9 cellular contexts compared by ENCODE assay signal in the genomic region with DNA sequence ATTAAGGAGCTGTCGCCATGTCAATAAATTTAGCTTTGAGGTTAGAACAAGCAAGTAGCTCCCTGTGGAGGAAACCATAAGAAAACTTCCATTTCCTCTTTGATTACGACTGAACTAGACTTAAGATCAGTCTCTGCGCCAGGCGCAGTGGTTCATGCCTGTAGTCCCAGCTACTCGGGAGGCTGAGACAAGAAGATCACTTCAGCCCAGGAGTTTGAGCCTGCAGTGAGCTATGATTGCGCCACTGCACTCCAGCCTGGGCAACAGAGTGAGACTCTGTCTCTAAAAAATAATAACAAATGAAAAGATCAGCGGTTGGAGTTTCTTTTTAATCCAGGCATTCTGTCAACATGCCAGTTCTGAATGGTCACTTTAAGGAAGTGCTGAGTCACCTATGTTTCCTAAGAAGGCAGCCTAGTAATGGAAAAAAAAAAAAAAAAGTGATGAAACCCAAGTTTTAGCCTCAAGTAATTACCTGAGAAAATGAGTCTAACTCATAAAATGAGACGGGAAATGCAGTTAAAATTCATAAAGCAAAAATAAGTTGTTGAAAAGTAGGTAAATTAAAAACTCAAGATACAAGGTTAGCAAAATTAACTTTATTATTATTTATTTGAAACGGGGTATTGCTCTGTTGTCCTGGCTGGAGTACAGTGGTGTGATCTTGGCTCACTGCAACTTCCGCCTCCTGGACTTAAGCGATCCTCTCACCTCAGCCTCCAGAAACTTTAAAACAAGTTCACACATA. TPM values are rescaled to one million over a fixed set of nuclear protein-coding genes. Genes with fewer than 3 reads are reported as not detected.
DNase-seq lines count a peak whose midpoint lies in the region; ATAC-seq and TF ChIP-seq lines count a peak whose summit lies in the region.
"Had no signal": no experiment of that assay in that cellular context is flagged by ENCODE, and none has a peak within 500 bp of the region (broad histone marks: within the 10 kb centered on the region; RNA-seq: fewer than 3 reads in every experiment).

No MANE protein-coding gene starts in this region.

- H4K20me1 ChIP-seq in BLaER1: no peaks in the 10 kb centered on the region

- TF ChIP-seq EP300 in Ishikawa (IDR thresholded peaks at IDR 0.05; ENCODE audit: borderline replicate concordance): no peak

- no peak for ATAC-seq in HG03565 (IDR thresholded peaks at IDR 0.05; ENCODE audit: unreplicated experiment)
- no peak for ATAC-seq in GM19351 (IDR thresholded peaks at IDR 0.05; ENCODE audit: unreplicated experiment)

- H3K4me1 ChIP-seq in BLaER1: peaks cover 34% of the 10 kb centered on the region

- no peak for TF ChIP-seq RAD21 in Ishikawa (IDR thresholded peaks at IDR 0.05; ENCODE audit: low read depth)

- H3K27me3 ChIP-seq in BLaER1: no peaks in the 10 kb centered on the region
- H3K27me3 ChIP-seq: cardiac muscle cell had no signal

- H3K4me3 ChIP-seq in BLaER1 (peak overlapping the region; percentile 17; the same call in 1 of the 2 replicates), astrocyte of the spinal cord (ENCODE audit: low read depth, low read length) (no peak overlapping the region)
- H3K4me3 ChIP-seq: cardiac muscle cell had no signal

- in situ Hi-C loops in astrocyte of the spinal cord (cut with HindIII; ENCODE audit: low sequenced_read_pairs): no loop called here

- H3K36me3 ChIP-seq in BLaER1: peaks cover 39% of the 10 kb centered on the region

- TF ChIP-seq CTCF in astrocyte of the spinal cord (IDR thresholded peaks at IDR 0.05; ENCODE audit: low read depth, low read length): no peak

- no peaks in the 10 kb centered on the region; the same call in 1 of the 2 replicates for H3K9me3 ChIP-seq in BLaER1

- H3K4me2 ChIP-seq in BLaER1: peak overlapping the region; percentile 81

- DNase-seq in astrocyte of the spinal cord (ENCODE audit: low read depth, low spot score) (peak; percentile 86), lung microvascular endothelial cell (ENCODE audit: low read depth in 2 of 2) (peak; percentile 60 to 76), NCI-H2081 treated with DMSO at 0.1 percent for 48 hours (lab: John Stamatoyannopoulos, UW) (no peak), NCI-H748 treated with DMSO at 0.1 percent for 48 hours (lab: John Stamatoyannopoulos, UW) (no peak)

- H3K9ac ChIP-seq in BLaER1: peak overlapping the region; percentile 48

- peak overlapping the region; percentile 56 for H3K27ac ChIP-seq in BLaER1
- H3K27ac ChIP-seq: cardiac muscle cell had no signal

TF ChIP-seq in Ishikawa, 13 proteins besides CTCF, POLR2A, EP300 and RAD21:
- TF ChIP-seq CEBPB (IDR thresholded peaks at IDR 0.05): peak; percentile 55; the same call in 1 of the 2 replicates
- no peak for TF ChIP-seq FOXM1 (IDR thresholded peaks at IDR 0.05; ENCODE audit: borderline replicate concordance, low read depth)
- TF ChIP-seq YY1 (IDR thresholded peaks at IDR 0.05; ENCODE audit: low read depth): no peak
- TF ChIP-seq, protein P1, sequence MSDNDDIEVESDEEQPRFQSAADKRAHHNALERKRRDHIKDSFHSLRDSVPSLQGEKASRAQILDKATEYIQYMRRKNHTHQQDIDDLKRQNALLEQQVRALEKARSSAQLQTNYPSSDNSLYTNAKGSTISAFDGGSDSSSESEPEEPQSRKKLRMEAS (IDR thresholded peaks at IDR 0.05): no peak

RNA-seq across cellular contexts. Expression of a gene that starts 10.2 kb away (rescaled TPM):
- 7.6 and 12.3 TPM in 2 replicates for total RNA-seq in lung microvascular endothelial cell

RNA-seq across cellular contexts. Expression of a gene that starts 15.4 kb away (rescaled TPM):
- 1,879 and 1,906 TPM in 2 replicates for total RNA-seq in lung microvascular endothelial cell

RNA-seq across cellular contexts. Expression of a gene that starts 16.4 kb away (rescaled TPM):
- total RNA-seq in lung microvascular endothelial cell: 16.1 and 20.4 TPM in 2 replicates

Comparison
In these comparisons a context has a peak if more than half of its experiments do, and no peak if none do; other contexts are left out.
1. DNase-seq: peak in astrocyte of the spinal cord (single experiment) and lung microvascular endothelial cell (2 of 2); none in NCI-H2081 treated with DMSO at 0.1 percent for 48 hours (single experiment) and NCI-H748 treated with DMSO at 0.1 percent for 48 hours (single experiment).